8 cellular contexts compared by ENCODE assay signal in genomic region chr22:16602728-16603447, GRCh38. TPM values are rescaled to one million over a fixed set of nuclear protein-coding genes. Genes with fewer than 3 reads are reported as not detected.
DNase-seq lines count a peak whose midpoint lies in the region; ATAC-seq and TF ChIP-seq lines count a peak whose summit lies in the region.
"Not testable (repeated sequence)": the region's sequence is repeated elsewhere in the genome, so short reads cannot be mapped to it uniquely, and the experiment has no call there.
"Had no signal": no experiment of that assay in that cellular context is flagged by ENCODE, and none has a peak within 500 bp of the region (broad histone marks: within the 10 kb centered on the region; RNA-seq: fewer than 3 reads in every experiment).

No MANE protein-coding gene starts in this region.

- TF ChIP-seq CTCF in left ventricle myocardium inferior (IDR thresholded peaks at IDR 0.05; ENCODE audit: borderline replicate concordance); natural killer cell (IDR thresholded peaks at IDR 0.05); spleen (IDR thresholded peaks at IDR 0.05 in 8 of 11, conservative IDR thresholded peaks at IDR 0.05 in 3 of 11): not testable (repeated sequence)

- not testable (repeated sequence) for ATAC-seq in central memory CD8-positive, alpha-beta T cell (replicated peaks; ENCODE audit: extremely low read depth, poor library complexity, severe bottlenecking)
- peak in 1 of 3 donors; percentile 27 for ATAC-seq in natural killer cell

- peak overlapping the region in 4 of 7 donors; percentile 2 to 14 (median 10) for H3K4me3 Mint-ChIP-seq in CD8-positive, alpha-beta memory T cell
- H3K4me3 Mint-ChIP-seq in activated T-helper 1 cell treated with anti-CD3 and anti-CD28 coated beads, Interleukin-12 subunit alpha, Interleukin-12 subunit beta, Interleukin-2, Interleukin-4 antibody, amounts not matched to agents 30 ng/mL and 10 ng/mL and 1 ng/mL, durations not matched to agents 14 hours and 24 hours and 36 hours = peak overlapping the region; percentile 68
- peak overlapping the region; percentile 38 for H3K4me3 Mint-ChIP-seq in central memory CD8-positive, alpha-beta T cell
- peak overlapping the region; percentile 70 for H3K4me3 Mint-ChIP-seq in natural killer cell

- peaks cover 0 to 12% (median 3%) of the 10 kb centered on the region in 3 donors for H3K4me1 Mint-ChIP-seq in CD8-positive, alpha-beta memory T cell
- H3K4me1 Mint-ChIP-seq in activated T-helper 1 cell treated with anti-CD3 and anti-CD28 coated beads, Interleukin-12 subunit alpha, Interleukin-12 subunit beta, Interleukin-2, Interleukin-4 antibody, amounts not matched to agents 30 ng/mL and 10 ng/mL and 1 ng/mL, durations not matched to agents 14 hours and 24 hours and 36 hours (ENCODE audit: low read depth); central memory CD8-positive, alpha-beta T cell; natural killer cell: not testable (repeated sequence)

- TF ChIP-seq POLR2A in spleen (IDR thresholded peaks at IDR 0.05) = not testable (repeated sequence)

- H3K36me3 ChIP-seq in CD8-positive, alpha-beta memory T cell (ENCODE audit: insufficient read depth, low read length); SK-N-MC (ENCODE audit: insufficient read depth, low read length); left ventricle myocardium inferior; spleen: not testable (repeated sequence)

- 4 to 9% (median 7%) methylated on average over 33 of the region's 33 CpGs for WGBS in spleen, 5 donors

- H3K4me3 ChIP-seq in CD8-positive, alpha-beta memory T cell (ENCODE audit: low read length) = peak overlapping the region; percentile 34
- H3K4me3 ChIP-seq in SK-N-MC = peak overlapping the region; percentile 72
- peak overlapping the region; percentile 62 for H3K4me3 ChIP-seq in left ventricle myocardium inferior
- peak overlapping the region in 5 of 8 donors; percentile 10 to 67 (median 20) for H3K4me3 ChIP-seq in spleen

- H3K9me3 Mint-ChIP-seq in CD8-positive, alpha-beta memory T cell = peaks cover 0 to 16% (median 2%) of the 10 kb centered on the region in 5 donors
- H3K9me3 Mint-ChIP-seq in activated T-helper 1 cell treated with anti-CD3 and anti-CD28 coated beads, Interleukin-12 subunit alpha, Interleukin-12 subunit beta, Interleukin-2, Interleukin-4 antibody, amounts not matched to agents 30 ng/mL and 10 ng/mL and 1 ng/mL, durations not matched to agents 14 hours and 24 hours and 36 hours; central memory CD8-positive, alpha-beta T cell; natural killer cell: not testable (repeated sequence)

- not testable (repeated sequence) for H3K9ac ChIP-seq in SK-N-MC (ENCODE audit: insufficient read length)

- H3K27me3 ChIP-seq in CD8-positive, alpha-beta memory T cell (ENCODE audit: insufficient read depth, low read length, poor library complexity, severe bottlenecking) = not testable (repeated sequence)
- peaks cover 96% of the 10 kb centered on the region for H3K27me3 ChIP-seq in left ventricle myocardium inferior (ENCODE audit: low read depth)
- peaks cover 0 to 94% (median 35%) of the 10 kb centered on the region in 7 donors for H3K27me3 ChIP-seq in spleen (replicated peaks in 1 of 7)

- CTCF ChIA-PET in CD8-positive, alpha-beta memory T cell (lab: Charles Lee) = not testable (repeated sequence)

- H3K4me1 ChIP-seq in CD8-positive, alpha-beta memory T cell (ENCODE audit: insufficient read depth, low read length); left ventricle myocardium inferior: not testable (repeated sequence)
- H3K4me1 ChIP-seq in spleen = peaks cover 0 to 22% (median 7%) of the 10 kb centered on the region in 6 donors

- intact Hi-C loops in activated T-helper 1 cell treated with anti-CD3 and anti-CD28 coated beads, Interleukin-12 subunit alpha, Interleukin-12 subunit beta, Interleukin-2, Interleukin-4 antibody, amounts not matched to agents 30 ng/mL and 10 ng/mL and 1 ng/mL, durations not matched to agents 14 hours and 24 hours and 36 hours (cut with micrococcal nuclease); left ventricle myocardium inferior (cut with micrococcal nuclease); natural killer cell (cut with micrococcal nuclease); spleen (cut with DNase I; ENCODE audit: low total_unique reads): not testable (repeated sequence)

- H3K27ac Mint-ChIP-seq in CD8-positive, alpha-beta memory T cell = peak overlapping the region in 1 of 8 donors; percentile 56
- H3K27ac Mint-ChIP-seq in activated T-helper 1 cell treated with anti-CD3 and anti-CD28 coated beads, Interleukin-12 subunit alpha, Interleukin-12 subunit beta, Interleukin-2, Interleukin-4 antibody, amounts not matched to agents 30 ng/mL and 10 ng/mL and 1 ng/mL, durations not matched to agents 14 hours and 24 hours and 36 hours = peak overlapping the region; percentile 70
- not testable (repeated sequence) for H3K27ac Mint-ChIP-seq in central memory CD8-positive, alpha-beta T cell (ENCODE audit: low read depth); natural killer cell

- peak in 1 of 5 donors; percentile 6 for DNase-seq in CD8-positive, alpha-beta memory T cell
- DNase-seq in SK-N-MC (ENCODE audit: low read depth, low spot score); activated T-helper 1 cell treated with anti-CD3 and anti-CD28 coated beads, Interleukin-12 subunit alpha, Interleukin-12 subunit beta, Interleukin-2, Interleukin-4 antibody, amounts not matched to agents 30 ng/mL and 10 ng/mL and 1 ng/mL, durations not matched to agents 14 hours and 24 hours and 36 hours (ENCODE audit: low spot score); central memory CD8-positive, alpha-beta T cell (ENCODE audit: low spot score in 2 of 2); left ventricle myocardium inferior; natural killer cell; spleen: not testable (repeated sequence)

- H3K9me3 ChIP-seq in CD8-positive, alpha-beta memory T cell (ENCODE audit: low read length); SK-N-MC (ENCODE audit: low read depth, low read length); left ventricle myocardium inferior (replicated peaks); spleen: not testable (repeated sequence)

- POLR2A ChIA-PET in CD8-positive, alpha-beta memory T cell (lab: Charles Lee) = not testable (repeated sequence)

- peaks cover 31 to 40% of the 10 kb centered on the region in 2 donors for H3K27me3 Mint-ChIP-seq in CD8-positive, alpha-beta memory T cell
- H3K27me3 Mint-ChIP-seq in activated T-helper 1 cell treated with anti-CD3 and anti-CD28 coated beads, Interleukin-12 subunit alpha, Interleukin-12 subunit beta, Interleukin-2, Interleukin-4 antibody, amounts not matched to agents 30 ng/mL and 10 ng/mL and 1 ng/mL, durations not matched to agents 14 hours and 24 hours and 36 hours (ENCODE audit: insufficient read depth) = peaks cover 43% of the 10 kb centered on the region
- H3K27me3 Mint-ChIP-seq in central memory CD8-positive, alpha-beta T cell = peaks cover 26% of the 10 kb centered on the region
- H3K27me3 Mint-ChIP-seq in natural killer cell (ENCODE audit: low read depth in 2 of 2) = peaks cover 20 to 35% of the 10 kb centered on the region in 2 donors

- H3K27ac ChIP-seq in CD8-positive, alpha-beta memory T cell (ENCODE audit: low read depth, low read length) = peak overlapping the region; percentile 72
- H3K27ac ChIP-seq in SK-N-MC; left ventricle myocardium inferior (replicated peaks); spleen: not testable (repeated sequence)

- not testable (repeated sequence) for H3K36me3 Mint-ChIP-seq in CD8-positive, alpha-beta memory T cell; activated T-helper 1 cell treated with anti-CD3 and anti-CD28 coated beads, Interleukin-12 subunit alpha, Interleukin-12 subunit beta, Interleukin-2, Interleukin-4 antibody, amounts not matched to agents 30 ng/mL and 10 ng/mL and 1 ng/mL, durations not matched to agents 14 hours and 24 hours and 36 hours (ENCODE audit: low read depth); central memory CD8-positive, alpha-beta T cell (ENCODE audit: insufficient read depth); natural killer cell

RNA-seq across cellular contexts. Expression of gene CCT8L2, which starts 10.3 kb away (rescaled TPM):
- not detected for total RNA-seq in CD8-positive, alpha-beta memory T cell
- polyA plus RNA-seq in CD8-positive, alpha-beta memory T cell = not detected
- total RNA-seq in activated T-helper 1 cell treated with anti-CD3 and anti-CD28 coated beads, Interleukin-12 subunit alpha, Interleukin-12 subunit beta, Interleukin-2, Interleukin-4 antibody, amounts not matched to agents 30 ng/mL and 10 ng/mL and 1 ng/mL, durations not matched to agents 14 hours and 24 hours and 36 hours = not detected in 2 replicates
- not detected for total RNA-seq in left ventricle myocardium inferior
- total RNA-seq in natural killer cell = not detected
- total RNA-seq in spleen = not detected
- not detected for polyA plus RNA-seq in spleen
- total RNA-seq: chondrocyte had no signal

Comparison
In these comparisons a context has a peak if more than half of its experiments do, and no peak if none do; other contexts are left out.
1. H3K4me3 ChIP-seq: peak in every context shown above with its lines; median percentile 72 in SK-N-MC; 62 in left ventricle myocardium inferior; 34 in CD8-positive, alpha-beta memory T cell; 20 in spleen.
2. H3K4me3 Mint-ChIP-seq: peak in every context shown above with its lines; median percentile 70 in natural killer cell; 68 in activated T-helper 1 cell treated with anti-CD3 and anti-CD28 coated beads, Interleukin-12 subunit alpha, Interleukin-12 subunit beta, Interleukin-2, Interleukin-4 antibody, amounts not matched to agents 30 ng/mL and 10 ng/mL and 1 ng/mL, durations not matched to agents 14 hours and 24 hours and 36 hours; 38 in central memory CD8-positive, alpha-beta T cell; 10 in CD8-positive, alpha-beta memory T cell.